8 cellular contexts compared by ENCODE assay signal in the genomic region with DNA sequence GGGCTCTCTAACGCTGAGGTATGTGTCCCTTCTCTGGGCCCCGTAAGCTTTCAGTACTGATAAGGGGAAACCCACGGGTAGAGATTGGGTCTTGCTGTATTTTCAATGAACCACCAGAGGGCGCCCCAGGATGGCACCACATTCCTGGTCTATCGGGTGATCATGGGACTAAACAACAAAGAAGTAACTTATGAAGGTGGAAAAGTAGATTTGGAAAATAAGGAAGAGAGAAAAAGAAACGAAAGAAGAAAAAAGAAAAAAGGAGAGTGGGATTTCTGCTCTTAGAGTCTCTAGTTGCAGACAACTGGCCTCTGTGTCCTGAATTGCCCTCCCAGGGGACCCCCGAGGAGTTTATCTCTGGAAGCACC.
DNase-seq lines count a peak whose midpoint lies in the region; ATAC-seq and TF ChIP-seq lines count a peak whose summit lies in the region.

No MANE protein-coding gene starts in this region.

- H3K4me1 ChIP-seq in adrenal gland (replicated peaks in 1 of 2), result peaks cover 21 to 35% of the 10 kb centered on the region in 2 donors

- 7 to 11% (median 10%) methylated on average over 7 of the region's 7 CpGs for WGBS in adrenal gland, 4 donors

- peaks cover 0 to 2% of the 10 kb centered on the region in 2 donors for H3K36me3 ChIP-seq in adrenal gland (replicated peaks in 1 of 2)

- no peaks in the 10 kb centered on the region for H3K27me3 ChIP-seq in adrenal gland

- peak; percentile 88 for TF ChIP-seq CTCF in NB4 (IDR thresholded peaks at IDR 0.05; ENCODE audit: low read depth, low read length)
- TF ChIP-seq CTCF in adrenal gland (IDR thresholded peaks at IDR 0.05), result peak; percentile 88 to 97 (median 93)

- H3K4me3 ChIP-seq in NB4 (ENCODE audit: low read depth, low read length) (no peak overlapping the region), adrenal gland (no peak overlapping the region)

- H3K27ac ChIP-seq in adrenal gland, result peak overlapping the region in 4 of 5 donors; percentile 1 to 63 (median 44)

- H3K9me3 ChIP-seq in adrenal gland (replicated peaks in 1 of 3), result no peaks in the 10 kb centered on the region

- DNase-seq in NCI-H1436 (lab: John Stamatoyannopoulos, UW) (peak; percentile 66), NCI-H1436 treated with DMSO at 0.1 percent for 48 hours (lab: John Stamatoyannopoulos, UW) (no peak), NB4 (ENCODE audit: low read depth) (peak; percentile 84), SW480 (ENCODE audit: low spot score) (peak; percentile 58), adrenal gland (peak; percentile 76 to 95 (median 86)), left cardiac atrium (peak; percentile 78), retina (peak; percentile 83)

- TF ChIP-seq POLR2A in NB4 (IDR thresholded peaks at IDR 0.05; ENCODE audit: extremely low read depth, insufficient read length) (no peak), adrenal gland (IDR thresholded peaks at IDR 0.05) (peak in 1 of 2 donors; percentile 33)

- ATAC-seq in HG02623 (IDR thresholded peaks at IDR 0.05; ENCODE audit: unreplicated experiment) (peak; percentile 91), left cardiac atrium (peak; percentile 79 to 81)

- intact Hi-C loops in adrenal gland (cut with DNase I) (loop anchor here (5.0 to 10.0 kb wide), 3 partner anchors 75 to 433 kb away; partner anchors contain the start of gene ATXN1 (in 2 of the 2)), left cardiac atrium (cut with DNase I) (loop anchor here (5.0 to 10.0 kb wide), 5 partner anchors 80 to 753 kb away; partner anchors contain the start of gene ATXN1 (in 2 of the 2))
